Comparison of ENCODE assay signal across 1 cellular context in genomic region chr1:75720325-75720724, GRCh38.
TF ChIP-seq lines count a peak whose summit lies in the region.

No MANE protein-coding gene starts in this region.

TF ChIP-seq in Ishikawa, 13 proteins besides CTCF, POLR2A, EP300 and RAD21:
- TF ChIP-seq NFIC (IDR thresholded peaks at IDR 0.05): 0 out of 2 replicates have a peak, but pooled peaks have one; percentile 44
- TF ChIP-seq ZBTB7A (IDR thresholded peaks at IDR 0.05; ENCODE audit: low read depth): no peak
